ENCODE assay signal across 8 cellular contexts in genomic region chr6:111482236-111482958, GRCh38. TPM values are rescaled to one million over a fixed set of nuclear protein-coding genes. Genes with fewer than 3 reads are reported as not detected.
DNase-seq lines count a peak whose midpoint lies in the region; ATAC-seq lines count a peak whose summit lies in the region.

No MANE protein-coding gene starts in this region.

- peak overlapping the region; percentile 87 for H3K27ac Mint-ChIP-seq in activated naive CD8-positive, alpha-beta T cell treated with anti-CD3 and anti-CD28 coated beads, Interleukin-2, amount 10 ng/mL, durations not matched to agents 7 days and 5 days

- peak overlapping the region; percentile 88 for H3K9ac ChIP-seq in SK-N-MC (ENCODE audit: insufficient read length)

- peaks cover 2% of the 10 kb centered on the region for H3K36me3 Mint-ChIP-seq in activated naive CD8-positive, alpha-beta T cell treated with anti-CD3 and anti-CD28 coated beads, Interleukin-2, amount 10 ng/mL, durations not matched to agents 7 days and 5 days

- H3K4me1 Mint-ChIP-seq in activated naive CD8-positive, alpha-beta T cell treated with anti-CD3 and anti-CD28 coated beads, Interleukin-2, amount 10 ng/mL, durations not matched to agents 7 days and 5 days: peaks cover 42% of the 10 kb centered on the region

- POLR2A ChIA-PET in activated naive CD8-positive, alpha-beta T cell treated with anti-CD3 and anti-CD28 coated beads, Interleukin-2, amount 10 ng/mL, durations not matched to agents 7 days and 5 days (lab: Charles Lee): interaction anchor here (0.5 to 2.8 kb wide), 12 partner anchors 40 to 605 kb away, joined by 3 to 50 read pairs (median 4); partner anchors contain the start of genes FAM229B, TRAF3IP2 and TUBE1

- no peaks in the 10 kb centered on the region for H3K9me3 ChIP-seq in SK-N-MC (ENCODE audit: low read depth, low read length)

- peak overlapping the region; percentile 97 for H3K4me3 ChIP-seq in SK-N-MC

- H3K9me3 Mint-ChIP-seq in activated naive CD8-positive, alpha-beta T cell treated with anti-CD3 and anti-CD28 coated beads, Interleukin-2, amount 10 ng/mL, durations not matched to agents 7 days and 5 days: no peaks in the 10 kb centered on the region

- peak; percentile 21 for ATAC-seq in GM19328 (IDR thresholded peaks at IDR 0.05; ENCODE audit: unreplicated experiment)
- peak; percentile 15 for ATAC-seq in HG03460 (IDR thresholded peaks at IDR 0.05; ENCODE audit: unreplicated experiment)
- peak; percentile 25 for ATAC-seq in activated naive CD8-positive, alpha-beta T cell treated with anti-CD3 and anti-CD28 coated beads, Interleukin-2, amount 10 ng/mL, durations not matched to agents 7 days and 5 days (ENCODE audit: low read depth)
- ATAC-seq in left cardiac atrium: peak; percentile 23 to 30

- DNase-seq in C1 segment of cervical spinal cord (lab: John Stamatoyannopoulos, UW) (peak in 13 of 14 donors; percentile 45 to 81 (median 72)), SK-N-MC (ENCODE audit: low read depth, low spot score) (no peak), left cardiac atrium (peak; percentile 59), posterior cingulate gyrus (peak; percentile 38 to 91 (median 46)), T1000 (lab: John Stamatoyannopoulos, UW) (no peak)
- DNase-seq in activated naive CD8-positive, alpha-beta T cell treated with anti-CD3 and anti-CD28 coated beads, Interleukin-2, amount 10 ng/mL, durations not matched to agents 7 days and 5 days: peak; percentile 70

- intact Hi-C loops in left cardiac atrium (cut with DNase I) (loop anchor here (2.0 to 10.0 kb wide), 4 partner anchors 82 to 160 kb away; partner anchors contain the start of gene TRAF3IP2 (in 1 of the 2)), posterior cingulate gyrus (cut with DNase I) (loop anchor here (5.0 to 10.0 kb wide), 3 partner anchors 60 to 162 kb away; no protein-coding TSS in a partner anchor)

- H3K36me3 ChIP-seq in SK-N-MC (ENCODE audit: insufficient read depth, low read length): peaks cover 11% of the 10 kb centered on the region; the same call in 1 of the 2 replicates

- peak overlapping the region; percentile 96 for H3K4me3 Mint-ChIP-seq in activated naive CD8-positive, alpha-beta T cell treated with anti-CD3 and anti-CD28 coated beads, Interleukin-2, amount 10 ng/mL, durations not matched to agents 7 days and 5 days

- H3K27me3 Mint-ChIP-seq in activated naive CD8-positive, alpha-beta T cell treated with anti-CD3 and anti-CD28 coated beads, Interleukin-2, amount 10 ng/mL, durations not matched to agents 7 days and 5 days: no peaks in the 10 kb centered on the region

- H3K27ac ChIP-seq in SK-N-MC: peak overlapping the region; percentile 94

RNA-seq across cellular contexts. Expression of gene REV3L, which starts 0.6 kb away (rescaled TPM):
- total RNA-seq in activated naive CD8-positive, alpha-beta T cell treated with anti-CD3 and anti-CD28 coated beads, Interleukin-2, amount 10 ng/mL, durations not matched to agents 7 days and 5 days: 10 to 100 TPM; 20.1 to 23.0 TPM
- total RNA-seq in left cardiac atrium: 10 to 100 TPM; 14.2 to 24.7 TPM

Comparison
In these comparisons a context has a peak if more than half of its experiments do, and no peak if none do; other contexts are left out.
1. DNase-seq: peak in C1 segment of cervical spinal cord (13 of 14), activated naive CD8-positive, alpha-beta T cell treated with anti-CD3 and anti-CD28 coated beads, Interleukin-2, amount 10 ng/mL, durations not matched to agents 7 days and 5 days (single experiment), left cardiac atrium (single experiment) and posterior cingulate gyrus (10 of 10); none in SK-N-MC (single experiment) and T1000 (single experiment).
2. Peak in every context shown above with its lines, with median percentiles within 50 percentile points of each other: ATAC-seq.